8 cellular contexts compared by ENCODE assay signal in the genomic region with DNA sequence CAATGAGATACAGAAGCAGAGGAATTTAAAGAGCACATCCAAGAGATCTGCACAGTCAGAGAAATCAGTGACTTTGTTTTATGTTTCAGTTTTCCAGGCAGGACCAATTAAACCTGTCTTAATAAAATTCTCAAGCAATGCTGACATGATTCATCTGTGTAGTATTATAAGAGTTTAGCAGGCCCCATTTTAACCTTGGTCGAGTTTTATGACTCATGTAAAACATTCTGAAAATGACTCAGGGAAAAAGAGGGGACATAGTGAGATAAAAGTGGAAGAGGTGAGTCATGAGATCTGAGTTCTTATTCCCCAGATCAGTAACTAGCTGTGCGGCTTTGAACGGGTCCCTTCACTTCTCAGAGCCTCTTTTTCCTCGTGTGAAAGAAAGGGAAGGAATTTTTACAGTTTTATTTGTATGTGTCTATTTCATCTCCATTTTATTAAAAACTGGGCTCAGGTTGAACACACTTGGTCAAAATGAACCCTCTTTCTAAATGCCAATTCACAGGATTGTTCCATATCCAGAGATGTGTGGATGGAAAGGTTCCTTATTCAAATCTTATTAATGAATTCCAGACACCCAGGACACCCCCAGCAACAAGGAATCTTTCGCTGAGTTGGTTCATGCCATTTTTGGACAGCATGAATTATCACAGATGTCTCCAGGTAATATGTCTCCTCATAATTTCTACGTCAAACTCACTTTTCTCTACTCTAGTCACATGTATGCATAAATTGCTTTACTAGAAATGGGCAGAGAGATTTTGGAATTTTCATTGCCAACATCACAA.
DNase-seq lines count a peak whose midpoint lies in the region; ATAC-seq lines count a peak whose summit lies in the region.

No MANE protein-coding gene starts in this region.

- DNase-seq in stimulated activated CD4-positive, alpha-beta T cell treated with anti-CD3 and anti-CD28 coated beads, Interleukin-15, amount 100 ng/mL, for 24 hours = peak; percentile 43
- no peak for DNase-seq in stimulated activated CD4-positive, alpha-beta T cell treated with anti-CD3 and anti-CD28 coated beads, Interleukin-12 subunit alpha, Interleukin-12 subunit beta, amount 100 ng/mL, for 4 hours
- DNase-seq in SJSA1 (ENCODE audit: low read depth in 1 of 2, low spot score in 2 of 2) (peak; percentile 65 to 94), fibroblast of gingiva (ENCODE audit: low read depth) (peak; percentile 87), skeletal muscle cell (ENCODE audit: low read depth) (peak; percentile 84), NCI-H748 treated with DMSO at 0.1 percent for 48 hours (lab: John Stamatoyannopoulos, UW) (no peak)
- DNase-seq in stimulated activated CD8-positive, alpha-beta memory T cell treated with anti-CD3 and anti-CD28 coated beads, Interleukin-4, amount 100 ng/mL, for 48 hours = no peak

- no peaks in the 10 kb centered on the region for H3K36me3 ChIP-seq in SJSA1

- peaks cover 92% of the 10 kb centered on the region for H3K4me1 ChIP-seq in SJSA1 (replicated peaks)

- ATAC-seq in HG02973 (IDR thresholded peaks at IDR 0.05; ENCODE audit: unreplicated experiment) = peak; percentile 96

- peak overlapping the region; percentile 84 for H3K27ac ChIP-seq in SJSA1

- H3K9me3 ChIP-seq in SJSA1 (replicated peaks) = no peaks in the 10 kb centered on the region

- no peaks in the 10 kb centered on the region for H3K27me3 ChIP-seq in SJSA1 (replicated peaks)

- no peak overlapping the region for H3K4me3 ChIP-seq in SJSA1
- H3K4me3 ChIP-seq in skeletal muscle cell (ENCODE audit: low read depth, low read length) = no peak overlapping the region

Comparison
In these comparisons a context has a peak if more than half of its experiments do, and no peak if none do; other contexts are left out.
1. DNase-seq: peak in stimulated activated CD4-positive, alpha-beta T cell treated with anti-CD3 and anti-CD28 coated beads, Interleukin-15, amount 100 ng/mL, for 24 hours (single experiment), SJSA1 (2 of 2), fibroblast of gingiva (single experiment) and skeletal muscle cell (single experiment); none in stimulated activated CD4-positive, alpha-beta T cell treated with anti-CD3 and anti-CD28 coated beads, Interleukin-12 subunit alpha, Interleukin-12 subunit beta, amount 100 ng/mL, for 4 hours (single experiment), NCI-H748 treated with DMSO at 0.1 percent for 48 hours (single experiment) and stimulated activated CD8-positive, alpha-beta memory T cell treated with anti-CD3 and anti-CD28 coated beads, Interleukin-4, amount 100 ng/mL, for 48 hours (single experiment).